In the genomic region with DNA sequence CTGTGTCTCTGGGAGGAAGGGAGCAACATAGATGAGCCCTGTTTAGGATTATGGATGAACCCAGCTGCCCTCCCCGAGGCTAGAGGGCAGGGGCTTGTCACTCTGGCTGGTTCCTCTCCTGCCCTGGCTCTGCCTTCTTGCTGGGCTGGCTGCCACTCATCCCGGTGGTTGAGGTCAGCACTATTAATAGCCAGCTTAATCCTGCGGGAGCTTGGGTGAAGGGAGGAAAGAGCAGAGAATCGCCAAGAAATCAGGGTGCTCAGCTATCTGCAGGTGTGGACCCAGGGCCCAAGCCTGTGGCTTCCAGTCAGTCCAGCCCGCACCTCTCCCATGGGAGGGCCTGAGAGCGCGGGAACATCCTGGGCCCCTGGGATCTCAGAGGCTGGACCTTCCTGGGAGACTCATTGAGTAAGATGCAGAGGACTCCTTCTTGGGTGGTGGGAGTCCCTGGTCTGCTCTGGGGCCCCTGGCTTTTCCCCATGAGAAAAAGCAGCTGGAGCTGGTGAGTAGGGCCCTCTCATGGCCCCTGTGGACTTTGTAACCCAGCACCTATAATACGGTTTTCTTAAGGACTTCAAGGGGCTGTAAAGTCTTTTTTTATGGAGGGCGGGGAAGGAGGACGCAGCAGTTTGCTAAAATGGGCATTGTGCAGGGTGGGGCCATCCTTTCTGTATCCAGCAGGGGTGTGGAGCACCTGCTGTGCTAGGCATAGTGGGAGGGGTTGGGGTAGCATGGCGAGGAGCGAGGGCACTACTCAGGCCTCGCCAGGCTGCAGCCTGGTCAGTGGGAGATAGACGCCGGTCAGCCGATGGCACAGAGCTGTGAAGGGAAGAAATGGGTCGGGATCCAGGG, we compare ENCODE assay signal across 2 cellular contexts.
TF ChIP-seq lines count a peak whose summit lies in the region.

No MANE protein-coding gene starts in this region.

TF ChIP-seq in GM23338, 12 proteins besides CTCF, POLR2A, EP300 and RAD21 (continued from another document):
- TF ChIP-seq NANOG (IDR thresholded peaks at IDR 0.05; ENCODE audit: borderline replicate concordance) (no peak), EZH2 (IDR thresholded peaks at IDR 0.05; ENCODE audit: low read depth, unreplicated experiment) (no peak), POLR2AphosphoS5 (IDR thresholded peaks at IDR 0.05; ENCODE audit: low read depth) (no peak)
- TF ChIP-seq, protein P1, sequence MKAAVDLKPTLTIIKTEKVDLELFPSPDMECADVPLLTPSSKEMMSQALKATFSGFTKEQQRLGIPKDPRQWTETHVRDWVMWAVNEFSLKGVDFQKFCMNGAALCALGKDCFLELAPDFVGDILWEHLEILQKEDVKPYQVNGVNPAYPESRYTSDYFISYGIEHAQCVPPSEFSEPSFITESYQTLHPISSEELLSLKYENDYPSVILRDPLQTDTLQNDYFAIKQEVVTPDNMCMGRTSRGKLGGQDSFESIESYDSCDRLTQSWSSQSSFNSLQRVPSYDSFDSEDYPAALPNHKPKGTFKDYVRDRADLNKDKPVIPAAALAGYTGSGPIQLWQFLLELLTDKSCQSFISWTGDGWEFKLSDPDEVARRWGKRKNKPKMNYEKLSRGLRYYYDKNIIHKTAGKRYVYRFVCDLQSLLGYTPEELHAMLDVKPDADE (IDR thresholded peaks at IDR 0.05) = no peak

TF ChIP-seq in WTC11, 78 proteins besides CTCF, POLR2A, EP300 and RAD21 (continued from another document):
- no peak for TF ChIP-seq ZNF317 (CRISPR knock-in tag; IDR thresholded peaks at IDR 0.05; ENCODE audit: borderline replicate concordance, low read depth)
- no peak for TF ChIP-seq ZBTB21 (CRISPR knock-in tag; IDR thresholded peaks at IDR 0.05; ENCODE audit: borderline replicate concordance)
- no peak for TF ChIP-seq RORB (CRISPR knock-in tag; IDR thresholded peaks at IDR 0.05)
TF ChIP-seq in WTC11: peak in this region for 0.
